Comparison of ENCODE assay signal across 8 cellular contexts in the genomic region with DNA sequence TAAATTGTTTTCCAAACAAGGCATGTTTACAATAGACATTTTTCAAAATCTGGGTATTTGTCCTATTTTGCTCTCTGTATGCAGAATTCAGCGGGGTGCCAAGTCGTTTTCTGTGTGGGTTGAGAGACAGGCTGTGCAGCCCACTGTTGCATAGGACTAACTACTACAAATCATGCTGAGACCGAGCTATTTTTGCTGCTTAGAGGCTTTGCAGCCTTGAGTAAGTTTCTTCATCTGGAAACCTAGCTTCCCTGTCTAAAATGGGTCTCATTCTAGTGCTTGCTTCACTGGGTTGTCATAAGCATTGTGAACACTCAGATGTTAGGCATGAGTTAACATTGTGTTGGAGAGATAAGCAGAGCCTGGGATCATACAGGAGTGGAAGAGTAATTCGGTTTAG. TPM values are rescaled to one million over a fixed set of nuclear protein-coding genes. Genes with fewer than 3 reads are reported as not detected.
DNase-seq lines count a peak whose midpoint lies in the region; ATAC-seq, FAIRE-seq and TF ChIP-seq lines count a peak whose summit lies in the region.

No MANE protein-coding gene starts in this region.

- no peaks in the 10 kb centered on the region for H3K9me3 ChIP-seq in small intestine (ENCODE audit: control insufficient read depth, low read depth)

- DNase-seq in activated T-cell treated with anti-CD3 and anti-CD28 coated beads, Interleukin-2, amount 50 U/mL, for 4 hours, result no peak
- no peak for DNase-seq in activated T-cell treated with anti-CD3 and anti-CD28 coated beads, Interleukin-2, amount 50 U/mL, for 1 hour
- DNase-seq in glomerular visceral epithelial cell (ENCODE audit: extremely low spot score) (peak; percentile 43), small intestine (peak; percentile 36), HEK293T (ENCODE audit: extremely low spot score) (no peak)
- no peak for DNase-seq in effector CD4-positive, alpha-beta T cell

- H3K9me3 Mint-ChIP-seq in activated T-cell treated with anti-CD3 and anti-CD28 coated beads, Interleukin-2, amount 50 U/mL, for 4 hours, result no peaks in the 10 kb centered on the region

- CTCF ChIA-PET in HEK293T (lab: Yijun Ruan, JAX), result interaction anchor here (0.8 kb wide), 1 partner anchor 9 kb away, joined by 3 read pairs; no protein-coding TSS in a partner anchor

- peaks cover 0 to 2% of the 10 kb centered on the region in 2 donors for H3K4me1 ChIP-seq in small intestine (ENCODE audit: control insufficient read depth in 2 of 2, insufficient read depth in 1 of 2, low read depth in 1 of 2, low read length in 1 of 2)

- WGBS in small intestine, 3 donors, result 27 to 34% (median 31%) methylated on average over 4 of the region's 4 CpGs

- no peak for TF ChIP-seq CTCF in WI38 (IDR thresholded peaks at IDR 0.05; ENCODE audit: low read depth, low read length)

- no peak for FAIRE-seq in small intestine (lab: Jason Lieb, UNC)

- peaks cover 3% of the 10 kb centered on the region for H3K36me3 Mint-ChIP-seq in activated T-cell treated with anti-CD3 and anti-CD28 coated beads, Interleukin-2, amount 50 U/mL, for 4 hours (ENCODE audit: insufficient read depth)

- H3K27ac ChIP-seq in small intestine (ENCODE audit: low read depth in 1 of 2, low read length in 1 of 2), result peak overlapping the region in 1 of 2 donors; percentile 12

- peak overlapping the region; percentile 86 for H3K4me3 Mint-ChIP-seq in activated T-cell treated with anti-CD3 and anti-CD28 coated beads, Interleukin-2, amount 50 U/mL, for 4 hours

- peaks cover 50% of the 10 kb centered on the region for H3K4me1 Mint-ChIP-seq in activated T-cell treated with anti-CD3 and anti-CD28 coated beads, Interleukin-2, amount 50 U/mL, for 4 hours (ENCODE audit: low read depth)

- POLR2A ChIA-PET in HEK293T (lab: Yijun Ruan, JAX), result interaction anchor here (0.6 to 2.2 kb wide), 3 partner anchors 9 to 24 kb away, joined by 3 to 15 read pairs (median 3); no protein-coding TSS in a partner anchor

- H3K4me3 ChIP-seq in WI38 (ENCODE audit: low read depth, low read length), result peak overlapping the region; percentile 66
- H3K4me3 ChIP-seq in small intestine (ENCODE audit: low read depth in 1 of 2, low read length in 2 of 2), result peak overlapping the region in 1 of 2 donors; percentile 26

- ATAC-seq in activated T-cell treated with anti-CD3 and anti-CD28 coated beads, Interleukin-2, amount 50 U/mL, for 4 hours, result no peak
- ATAC-seq in GM19395 (IDR thresholded peaks at IDR 0.05; ENCODE audit: unreplicated experiment), result no peak

- no peaks in the 10 kb centered on the region for H3K27me3 ChIP-seq in small intestine (ENCODE audit: control insufficient read depth in 2 of 2, insufficient read depth in 2 of 2, low read length in 2 of 2)

- H3K27me3 Mint-ChIP-seq in activated T-cell treated with anti-CD3 and anti-CD28 coated beads, Interleukin-2, amount 50 U/mL, for 4 hours (ENCODE audit: low read depth), result no peaks in the 10 kb centered on the region

- H3K36me3 ChIP-seq in small intestine (ENCODE audit: control insufficient read depth in 2 of 2, insufficient read depth in 2 of 2, low read length in 2 of 2), result no peaks in the 10 kb centered on the region

TF ChIP-seq in HEK293T, 16 proteins besides CTCF, POLR2A, EP300 and RAD21:
- no peak for TF ChIP-seq BHLHE40 (IDR thresholded peaks at IDR 0.05; ENCODE audit: borderline replicate concordance)
- no peak for TF ChIP-seq NFRKB (IDR thresholded peaks at IDR 0.05)
- TF ChIP-seq SP1 (IDR thresholded peaks at IDR 0.05), result no peak
- no peak for TF ChIP-seq L3MBTL2 (conservative IDR thresholded peaks at IDR 0.05)
- no peak for TF ChIP-seq FOXA1 (IDR thresholded peaks at IDR 0.05)
- no peak for TF ChIP-seq ARNT (IDR thresholded peaks at IDR 0.05)
- TF ChIP-seq FOXM1 (IDR thresholded peaks at IDR 0.05; ENCODE audit: borderline replicate concordance), result no peak
- no peak for TF ChIP-seq SUZ12 (IDR thresholded peaks at IDR 0.05)
- no peak for TF ChIP-seq TARDBP (IDR thresholded peaks at IDR 0.05)
- TF ChIP-seq, protein P1, sequence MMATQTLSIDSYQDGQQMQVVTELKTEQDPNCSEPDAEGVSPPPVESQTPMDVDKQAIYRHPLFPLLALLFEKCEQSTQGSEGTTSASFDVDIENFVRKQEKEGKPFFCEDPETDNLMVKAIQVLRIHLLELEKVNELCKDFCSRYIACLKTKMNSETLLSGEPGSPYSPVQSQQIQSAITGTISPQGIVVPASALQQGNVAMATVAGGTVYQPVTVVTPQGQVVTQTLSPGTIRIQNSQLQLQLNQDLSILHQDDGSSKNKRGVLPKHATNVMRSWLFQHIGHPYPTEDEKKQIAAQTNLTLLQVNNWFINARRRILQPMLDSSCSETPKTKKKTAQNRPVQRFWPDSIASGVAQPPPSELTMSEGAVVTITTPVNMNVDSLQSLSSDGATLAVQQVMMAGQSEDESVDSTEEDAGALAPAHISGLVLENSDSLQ (IDR thresholded peaks at IDR 0.05), result no peak
TF ChIP-seq in HEK293T: peak in this region for 0.

RNA-seq across cellular contexts. Expression of a gene that starts 1.3 kb away (rescaled TPM):
- total RNA-seq in activated T-cell treated with anti-CD3 and anti-CD28 coated beads, Interleukin-2, amount 50 U/mL, for 4 hours, result 10 to 100 TPM; 41.6 to 50.4 (median 47.5) TPM
- 10 to 100 TPM; 30.2 to 30.9 (median 30.3) TPM for polyA plus RNA-seq in small intestine

Comparison
In these comparisons a context has a peak if more than half of its experiments do, and no peak if none do; other contexts are left out.
1. DNase-seq: peak in glomerular visceral epithelial cell (single experiment) and small intestine (single experiment); none in activated T-cell treated with anti-CD3 and anti-CD28 coated beads, Interleukin-2, amount 50 U/mL, for 4 hours (single experiment), activated T-cell treated with anti-CD3 and anti-CD28 coated beads, Interleukin-2, amount 50 U/mL, for 1 hour (single experiment), HEK293T (single experiment) and effector CD4-positive, alpha-beta T cell (single experiment).